In the genomic region with DNA sequence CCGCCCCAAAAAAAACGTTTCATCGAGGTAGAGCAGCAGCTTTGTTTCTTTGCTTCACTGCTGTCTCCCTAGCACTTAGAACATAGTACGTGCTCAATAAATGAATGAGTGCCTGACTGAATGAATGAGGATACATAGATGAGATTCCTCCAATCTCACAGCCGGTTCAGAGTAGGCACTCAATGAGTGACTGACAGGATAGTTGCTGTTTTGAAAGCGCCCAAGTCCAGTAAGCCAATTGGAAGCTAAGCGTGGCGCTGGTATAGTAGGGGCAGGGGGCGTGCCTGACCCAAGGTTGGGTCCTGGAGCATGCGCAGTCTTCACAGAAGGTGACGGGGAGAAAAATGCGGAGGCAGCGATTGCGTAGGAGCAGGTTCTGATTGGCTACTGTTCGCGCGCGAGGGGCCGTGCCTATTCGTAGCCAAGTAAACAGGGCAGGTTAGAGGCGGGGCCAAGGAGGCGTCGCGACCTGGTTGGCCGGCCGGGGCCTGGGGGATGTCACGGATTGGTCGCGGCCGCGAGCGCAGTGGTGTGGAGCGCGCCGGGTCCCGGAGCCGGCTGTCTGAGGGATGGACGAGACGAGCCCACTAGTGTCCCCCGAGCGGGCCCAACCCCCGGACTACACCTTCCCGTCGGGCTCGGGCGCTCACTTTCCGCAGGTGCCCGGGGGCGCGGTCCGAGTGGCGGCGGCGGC, we compare ENCODE assay signal across 1 cellular context.
TF ChIP-seq lines count a peak whose summit lies in the region.

A gene (plus strand): TSS at position 498 of the 694 bp plus-strand sequence. CDS start 72 bp downstream, at position 570.

TF ChIP-seq in HepG2, 621 proteins besides CTCF, POLR2A, EP300 and RAD21 (continued from another document and continues in another):
- TF ChIP-seq ZBTB38 (CRISPR knock-in tag; IDR thresholded peaks at IDR 0.05) = no peak
- TF ChIP-seq IRF2 (CRISPR knock-in tag; IDR thresholded peaks at IDR 0.05) = peak; percentile 46; the same call in 1 of the 2 replicates
- TF ChIP-seq GTF3A (CRISPR knock-in tag; conservative IDR thresholded peaks at IDR 0.05) = no peak
- TF ChIP-seq, protein P1, sequence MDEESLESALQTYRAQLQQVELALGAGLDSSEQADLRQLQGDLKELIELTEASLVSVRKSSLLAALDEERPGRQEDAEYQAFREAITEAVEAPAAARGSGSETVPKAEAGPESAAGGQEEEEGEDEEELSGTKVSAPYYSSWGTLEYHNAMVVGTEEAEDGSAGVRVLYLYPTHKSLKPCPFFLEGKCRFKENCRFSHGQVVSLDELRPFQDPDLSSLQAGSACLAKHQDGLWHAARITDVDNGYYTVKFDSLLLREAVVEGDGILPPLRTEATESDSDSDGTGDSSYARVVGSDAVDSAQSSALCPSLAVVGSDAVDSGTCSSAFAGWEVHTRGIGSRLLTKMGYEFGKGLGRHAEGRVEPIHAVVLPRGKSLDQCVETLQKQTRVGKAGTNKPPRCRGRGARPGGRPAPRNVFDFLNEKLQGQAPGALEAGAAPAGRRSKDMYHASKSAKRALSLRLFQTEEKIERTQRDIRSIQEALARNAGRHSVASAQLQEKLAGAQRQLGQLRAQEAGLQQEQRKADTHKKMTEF (CRISPR knock-in tag; IDR thresholded peaks at IDR 0.05) = 0 out of 2 replicates have a peak, but pooled peaks have one; percentile 26
- TF ChIP-seq, protein P2, sequence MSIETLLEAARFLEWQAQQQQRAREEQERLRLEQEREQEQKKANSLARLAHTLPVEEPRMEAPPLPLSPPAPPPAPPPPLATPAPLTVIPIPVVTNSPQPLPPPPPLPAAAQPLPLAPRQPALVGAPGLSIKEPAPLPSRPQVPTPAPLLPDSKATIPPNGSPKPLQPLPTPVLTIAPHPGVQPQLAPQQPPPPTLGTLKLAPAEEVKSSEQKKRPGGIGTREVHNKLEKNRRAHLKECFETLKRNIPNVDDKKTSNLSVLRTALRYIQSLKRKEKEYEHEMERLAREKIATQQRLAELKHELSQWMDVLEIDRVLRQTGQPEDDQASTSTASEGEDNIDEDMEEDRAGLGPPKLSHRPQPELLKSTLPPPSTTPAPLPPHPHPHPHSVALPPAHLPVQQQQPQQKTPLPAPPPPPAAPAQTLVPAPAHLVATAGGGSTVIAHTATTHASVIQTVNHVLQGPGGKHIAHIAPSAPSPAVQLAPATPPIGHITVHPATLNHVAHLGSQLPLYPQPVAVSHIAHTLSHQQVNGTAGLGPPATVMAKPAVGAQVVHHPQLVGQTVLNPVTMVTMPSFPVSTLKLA (IDR thresholded peaks at IDR 0.05) = peak; percentile 86
- peak; percentile 37; the same call in 1 of the 2 replicates for TF ChIP-seq ATF7-NPFF (CRISPR knock-in tag; IDR thresholded peaks at IDR 0.05; ENCODE audit: low read depth)
- TF ChIP-seq, protein P3, sequence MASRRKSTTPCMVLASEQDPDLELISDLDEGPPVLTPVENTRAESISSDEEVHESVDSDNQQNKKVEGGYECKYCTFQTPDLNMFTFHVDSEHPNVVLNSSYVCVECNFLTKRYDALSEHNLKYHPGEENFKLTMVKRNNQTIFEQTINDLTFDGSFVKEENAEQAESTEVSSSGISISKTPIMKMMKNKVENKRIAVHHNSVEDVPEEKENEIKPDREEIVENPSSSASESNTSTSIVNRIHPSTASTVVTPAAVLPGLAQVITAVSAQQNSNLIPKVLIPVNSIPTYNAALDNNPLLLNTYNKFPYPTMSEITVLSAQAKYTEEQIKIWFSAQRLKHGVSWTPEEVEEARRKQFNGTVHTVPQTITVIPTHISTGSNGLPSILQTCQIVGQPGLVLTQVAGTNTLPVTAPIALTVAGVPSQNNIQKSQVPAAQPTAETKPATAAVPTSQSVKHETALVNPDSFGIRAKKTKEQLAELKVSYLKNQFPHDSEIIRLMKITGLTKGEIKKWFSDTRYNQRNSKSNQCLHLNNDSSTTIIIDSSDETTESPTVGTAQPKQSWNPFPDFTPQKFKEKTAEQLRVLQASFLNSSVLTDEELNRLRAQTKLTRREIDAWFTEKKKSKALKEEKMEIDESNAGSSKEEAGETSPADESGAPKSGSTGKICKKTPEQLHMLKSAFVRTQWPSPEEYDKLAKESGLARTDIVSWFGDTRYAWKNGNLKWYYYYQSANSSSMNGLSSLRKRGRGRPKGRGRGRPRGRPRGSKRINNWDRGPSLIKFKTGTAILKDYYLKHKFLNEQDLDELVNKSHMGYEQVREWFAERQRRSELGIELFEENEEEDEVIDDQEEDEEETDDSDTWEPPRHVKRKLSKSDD (CRISPR knock-in tag; IDR thresholded peaks at IDR 0.05; ENCODE audit: low read depth) = no peak
- no peak for TF ChIP-seq HMG20B (CRISPR knock-in tag; conservative IDR thresholded peaks at IDR 0.05)
- TF ChIP-seq TBX3 (IDR thresholded peaks at IDR 0.05; ENCODE audit: borderline replicate concordance) = peak; percentile 26; the same call in 1 of the 2 replicates
- TF ChIP-seq ZNF737 (CRISPR knock-in tag; IDR thresholded peaks at IDR 0.05; ENCODE audit: borderline replicate concordance) = no peak
- TF ChIP-seq, protein P4, sequence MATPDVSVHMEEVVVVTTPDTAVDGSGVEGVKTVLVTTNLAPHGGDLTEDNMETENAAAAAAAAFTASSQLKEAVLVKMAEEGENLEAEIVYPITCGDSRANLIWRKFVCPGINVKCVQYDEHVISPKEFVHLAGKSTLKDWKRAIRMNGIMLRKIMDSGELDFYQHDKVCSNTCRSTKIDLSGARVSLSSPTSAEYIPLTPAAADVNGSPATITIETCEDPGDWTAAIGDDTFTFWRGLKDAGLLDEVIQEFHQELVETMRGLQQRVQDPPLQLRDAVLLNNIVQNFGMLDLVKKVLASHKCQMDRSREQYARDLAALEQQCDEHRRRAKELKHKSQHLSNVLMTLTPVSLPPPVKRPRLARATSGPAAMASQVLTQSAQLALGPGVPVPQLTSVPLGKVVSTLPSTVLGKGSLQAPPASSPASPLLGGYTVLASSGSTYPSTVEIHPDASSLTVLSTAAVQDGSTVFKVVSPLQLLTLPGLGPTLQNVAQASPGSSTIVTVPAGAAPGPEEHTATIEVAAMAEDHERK (CRISPR knock-in tag; IDR thresholded peaks at IDR 0.05; ENCODE audit: low read depth) = peak; percentile 49; the same call in 1 of the 2 replicates
- peak; percentile 69 for TF ChIP-seq ZNF563 (CRISPR knock-in tag; IDR thresholded peaks at IDR 0.05)
- TF ChIP-seq GATAD1 (CRISPR knock-in tag; IDR thresholded peaks at IDR 0.05) = peak; percentile 79
- no peak for TF ChIP-seq CC2D1A (CRISPR knock-in tag; IDR thresholded peaks at IDR 0.05)
- peak; percentile 70; the same call in 1 of the 2 replicates for TF ChIP-seq GABPB1 (CRISPR knock-in tag; IDR thresholded peaks at IDR 0.05)
- TF ChIP-seq, protein P5, sequence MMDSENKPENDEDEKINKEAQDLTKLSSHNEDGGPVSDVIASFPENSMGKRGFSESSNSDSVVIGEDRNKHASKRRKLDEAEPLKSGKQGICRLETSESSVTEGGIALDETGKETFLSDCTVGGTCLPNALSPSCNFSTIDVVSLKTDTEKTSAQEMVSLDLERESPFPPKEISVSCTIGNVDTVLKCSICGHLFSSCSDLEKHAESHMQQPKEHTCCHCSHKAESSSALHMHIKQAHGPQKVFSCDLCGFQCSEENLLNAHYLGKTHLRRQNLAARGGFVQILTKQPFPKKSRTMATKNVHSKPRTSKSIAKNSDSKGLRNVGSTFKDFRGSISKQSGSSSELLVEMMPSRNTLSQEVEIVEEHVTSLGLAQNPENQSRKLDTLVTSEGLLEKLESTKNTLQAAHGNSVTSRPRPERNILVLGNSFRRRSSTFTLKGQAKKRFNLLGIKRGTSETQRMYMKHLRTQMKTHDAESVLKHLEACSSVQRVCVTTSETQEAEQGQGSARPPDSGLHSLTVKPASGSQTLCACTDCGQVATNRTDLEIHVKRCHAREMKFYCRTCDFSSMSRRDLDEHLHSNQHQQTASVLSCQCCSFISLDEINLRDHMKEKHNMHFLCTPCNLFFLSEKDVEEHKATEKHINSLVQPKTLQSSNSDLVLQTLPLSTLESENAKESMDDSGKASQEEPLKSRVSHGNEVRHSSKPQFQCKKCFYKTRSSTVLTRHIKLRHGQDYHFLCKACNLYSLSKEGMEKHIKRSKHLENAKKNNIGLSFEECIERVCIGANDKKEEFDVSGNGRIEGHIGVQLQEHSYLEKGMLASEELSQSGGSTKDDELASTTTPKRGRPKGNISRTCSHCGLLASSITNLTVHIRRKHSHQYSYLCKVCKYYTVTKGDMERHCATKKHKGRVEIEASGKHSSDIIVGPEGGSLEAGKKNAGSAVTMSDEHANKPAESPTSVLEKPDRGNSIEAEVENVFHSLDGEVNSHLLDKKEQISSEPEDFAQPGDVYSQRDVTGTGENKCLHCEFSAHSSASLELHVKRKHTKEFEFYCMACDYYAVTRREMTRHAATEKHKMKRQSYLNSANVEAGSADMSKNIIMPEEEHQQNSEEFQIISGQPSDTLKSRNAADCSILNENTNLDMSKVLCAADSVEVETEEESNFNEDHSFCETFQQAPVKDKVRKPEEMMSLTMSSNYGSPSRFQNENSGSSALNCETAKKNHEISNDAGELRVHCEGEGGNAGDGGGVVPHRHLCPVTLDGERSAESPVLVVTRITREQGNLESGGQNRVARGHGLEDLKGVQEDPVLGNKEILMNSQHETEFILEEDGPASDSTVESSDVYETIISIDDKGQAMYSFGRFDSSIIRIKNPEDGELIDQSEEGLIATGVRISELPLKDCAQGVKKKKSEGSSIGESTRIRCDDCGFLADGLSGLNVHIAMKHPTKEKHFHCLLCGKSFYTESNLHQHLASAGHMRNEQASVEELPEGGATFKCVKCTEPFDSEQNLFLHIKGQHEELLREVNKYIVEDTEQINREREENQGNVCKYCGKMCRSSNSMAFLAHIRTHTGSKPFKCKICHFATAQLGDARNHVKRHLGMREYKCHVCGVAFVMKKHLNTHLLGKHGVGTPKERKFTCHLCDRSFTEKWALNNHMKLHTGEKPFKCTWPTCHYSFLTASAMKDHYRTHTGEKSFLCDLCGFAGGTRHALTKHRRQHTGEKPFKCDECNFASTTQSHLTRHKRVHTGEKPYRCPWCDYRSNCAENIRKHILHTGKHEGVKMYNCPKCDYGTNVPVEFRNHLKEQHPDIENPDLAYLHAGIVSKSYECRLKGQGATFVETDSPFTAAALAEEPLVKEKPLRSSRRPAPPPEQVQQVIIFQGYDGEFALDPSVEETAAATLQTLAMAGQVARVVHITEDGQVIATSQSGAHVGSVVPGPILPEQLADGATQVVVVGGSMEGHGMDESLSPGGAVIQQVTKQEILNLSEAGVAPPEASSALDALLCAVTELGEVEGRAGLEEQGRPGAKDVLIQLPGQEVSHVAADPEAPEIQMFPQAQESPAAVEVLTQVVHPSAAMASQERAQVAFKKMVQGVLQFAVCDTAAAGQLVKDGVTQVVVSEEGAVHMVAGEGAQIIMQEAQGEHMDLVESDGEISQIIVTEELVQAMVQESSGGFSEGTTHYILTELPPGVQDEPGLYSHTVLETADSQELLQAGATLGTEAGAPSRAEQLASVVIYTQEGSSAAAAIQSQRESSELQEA (CRISPR knock-in tag; IDR thresholded peaks at IDR 0.05; ENCODE audit: not compliant biosample characterization) = no peak
- no peak for TF ChIP-seq BRCA1 (CRISPR knock-in tag; IDR thresholded peaks at IDR 0.05)
- no peak for TF ChIP-seq ATAD3A (CRISPR knock-in tag; IDR thresholded peaks at IDR 0.05)
- peak; percentile 56; the same call in 1 of the 2 replicates for TF ChIP-seq ZNF451 (CRISPR knock-in tag; IDR thresholded peaks at IDR 0.05)
- peak; percentile 4; the same call in 1 of the 2 replicates for TF ChIP-seq ETV5 (CRISPR knock-in tag; IDR thresholded peaks at IDR 0.05; ENCODE audit: borderline replicate concordance)
- peak; percentile 93 for TF ChIP-seq SAP130 (CRISPR knock-in tag; IDR thresholded peaks at IDR 0.05; ENCODE audit: low read depth)
- peak; percentile 99 for TF ChIP-seq RFXAP (CRISPR knock-in tag; IDR thresholded peaks at IDR 0.05; ENCODE audit: borderline replicate concordance)
- TF ChIP-seq, protein P6, sequence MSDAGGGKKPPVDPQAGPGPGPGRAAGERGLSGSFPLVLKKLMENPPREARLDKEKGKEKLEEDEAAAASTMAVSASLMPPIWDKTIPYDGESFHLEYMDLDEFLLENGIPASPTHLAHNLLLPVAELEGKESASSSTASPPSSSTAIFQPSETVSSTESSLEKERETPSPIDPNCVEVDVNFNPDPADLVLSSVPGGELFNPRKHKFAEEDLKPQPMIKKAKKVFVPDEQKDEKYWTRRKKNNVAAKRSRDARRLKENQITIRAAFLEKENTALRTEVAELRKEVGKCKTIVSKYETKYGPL (CRISPR knock-in tag; IDR thresholded peaks at IDR 0.05) = no peak
- TF ChIP-seq ZNF678 (CRISPR knock-in tag; IDR thresholded peaks at IDR 0.05) = 0 out of 2 replicates have a peak, but pooled peaks have one; percentile 32
- no peak for TF ChIP-seq ZNF17 (CRISPR knock-in tag; IDR thresholded peaks at IDR 0.05)
- no peak for TF ChIP-seq ZNF431 (CRISPR knock-in tag; IDR thresholded peaks at IDR 0.05; ENCODE audit: borderline replicate concordance, low read depth)
- TF ChIP-seq FOXA3 (CRISPR knock-in tag; IDR thresholded peaks at IDR 0.05) = peak; percentile 94
- TF ChIP-seq, protein P7, sequence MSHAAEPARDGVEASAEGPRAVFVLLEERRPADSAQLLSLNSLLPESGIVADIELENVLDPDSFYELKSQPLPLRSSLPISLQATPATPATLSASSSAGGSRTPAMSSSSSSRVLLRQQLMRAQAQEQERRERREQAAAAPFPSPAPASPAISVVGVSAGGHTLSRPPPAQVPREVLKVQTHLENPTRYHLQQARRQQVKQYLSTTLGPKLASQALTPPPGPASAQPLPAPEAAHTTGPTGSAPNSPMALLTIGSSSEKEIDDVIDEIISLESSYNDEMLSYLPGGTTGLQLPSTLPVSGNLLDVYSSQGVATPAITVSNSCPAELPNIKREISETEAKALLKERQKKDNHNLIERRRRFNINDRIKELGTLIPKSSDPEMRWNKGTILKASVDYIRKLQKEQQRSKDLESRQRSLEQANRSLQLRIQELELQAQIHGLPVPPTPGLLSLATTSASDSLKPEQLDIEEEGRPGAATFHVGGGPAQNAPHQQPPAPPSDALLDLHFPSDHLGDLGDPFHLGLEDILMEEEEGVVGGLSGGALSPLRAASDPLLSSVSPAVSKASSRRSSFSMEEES (CRISPR knock-in tag; IDR thresholded peaks at IDR 0.05) = no peak
- TF ChIP-seq NR2C2 (CRISPR knock-in tag; IDR thresholded peaks at IDR 0.05; ENCODE audit: borderline replicate concordance) = peak; percentile 94
- no peak for TF ChIP-seq ZFP41 (CRISPR knock-in tag; IDR thresholded peaks at IDR 0.05; ENCODE audit: borderline replicate concordance)
- TF ChIP-seq SNAPC2 (CRISPR knock-in tag; IDR thresholded peaks at IDR 0.05) = no peak
- TF ChIP-seq RXRA (CRISPR knock-in tag; IDR thresholded peaks at IDR 0.05) = peak; percentile 63; the same call in 1 of the 2 replicates
- TF ChIP-seq, protein P8, sequence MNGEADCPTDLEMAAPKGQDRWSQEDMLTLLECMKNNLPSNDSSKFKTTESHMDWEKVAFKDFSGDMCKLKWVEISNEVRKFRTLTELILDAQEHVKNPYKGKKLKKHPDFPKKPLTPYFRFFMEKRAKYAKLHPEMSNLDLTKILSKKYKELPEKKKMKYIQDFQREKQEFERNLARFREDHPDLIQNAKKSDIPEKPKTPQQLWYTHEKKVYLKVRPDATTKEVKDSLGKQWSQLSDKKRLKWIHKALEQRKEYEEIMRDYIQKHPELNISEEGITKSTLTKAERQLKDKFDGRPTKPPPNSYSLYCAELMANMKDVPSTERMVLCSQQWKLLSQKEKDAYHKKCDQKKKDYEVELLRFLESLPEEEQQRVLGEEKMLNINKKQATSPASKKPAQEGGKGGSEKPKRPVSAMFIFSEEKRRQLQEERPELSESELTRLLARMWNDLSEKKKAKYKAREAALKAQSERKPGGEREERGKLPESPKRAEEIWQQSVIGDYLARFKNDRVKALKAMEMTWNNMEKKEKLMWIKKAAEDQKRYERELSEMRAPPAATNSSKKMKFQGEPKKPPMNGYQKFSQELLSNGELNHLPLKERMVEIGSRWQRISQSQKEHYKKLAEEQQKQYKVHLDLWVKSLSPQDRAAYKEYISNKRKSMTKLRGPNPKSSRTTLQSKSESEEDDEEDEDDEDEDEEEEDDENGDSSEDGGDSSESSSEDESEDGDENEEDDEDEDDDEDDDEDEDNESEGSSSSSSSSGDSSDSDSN (CRISPR knock-in tag; IDR thresholded peaks at IDR 0.05) = peak; percentile 58; the same call in 1 of the 2 replicates
- TF ChIP-seq THAP11 (CRISPR knock-in tag; IDR thresholded peaks at IDR 0.05) = peak; percentile 72
- no peak; the same call in 1 of the 2 replicates for TF ChIP-seq KMT2A (CRISPR knock-in tag; IDR thresholded peaks at IDR 0.05)
- TF ChIP-seq DR1 (CRISPR knock-in tag; IDR thresholded peaks at IDR 0.05) = peak; percentile 54; the same call in 1 of the 2 replicates
